24 cellular contexts compared by ENCODE assay signal in the genomic region with DNA sequence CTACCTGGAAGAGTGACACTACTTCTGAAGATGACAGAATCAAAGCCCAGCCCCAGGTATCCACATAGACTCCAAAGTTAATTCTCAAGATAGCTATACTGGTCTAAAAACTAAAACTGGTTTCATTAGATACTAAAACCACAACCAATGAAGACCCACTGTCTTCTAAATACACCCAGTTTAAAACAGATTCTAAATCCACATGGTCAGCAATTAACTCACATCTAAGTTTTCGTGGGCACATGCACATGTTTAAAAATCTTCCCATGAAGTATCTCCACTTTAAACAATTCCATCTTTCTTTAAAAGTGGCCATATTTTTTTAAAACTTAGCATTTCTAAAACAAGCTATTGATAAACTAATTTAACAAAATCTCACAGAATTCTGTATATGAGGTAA.
"Had no signal": no experiment of that assay in that cellular context is flagged by ENCODE, and none has a peak within 500 bp of the region (broad histone marks: within the 10 kb centered on the region; RNA-seq: fewer than 3 reads in every experiment).

No MANE protein-coding gene starts in this region.

- H3K4me1 ChIP-seq: esophagus muscularis mucosa, lower lobe of right lung, neural progenitor cell, sigmoid colon, upper lobe of left lung had no signal

- H3K27me3 ChIP-seq: esophagus muscularis mucosa, hepatocyte, neural progenitor cell, sigmoid colon, upper lobe of left lung had no signal

- H3K79me2 ChIP-seq: hepatocyte had no signal

- FAIRE-seq: frontal cortex had no signal

- H3K9ac ChIP-seq: neural progenitor cell had no signal

- H3K4me1 Mint-ChIP-seq: immature natural killer cell, neural progenitor cell had no signal

- H3K9me3 ChIP-seq: esophagus muscularis mucosa, lower lobe of right lung, mucosa of descending colon, sigmoid colon, upper lobe of left lung had no signal

- H2AFZ ChIP-seq: hepatocyte, neural progenitor cell had no signal

- H3K27me3 Mint-ChIP-seq: activated naive CD4-positive, alpha-beta T cell treated with anti-CD3 and anti-CD28 coated beads, Interleukin-2, amount 10 ng/mL, durations not matched to agents 7 days and 5 days had no signal

- ATAC-seq: left lobe of liver; lower lobe of right lung; mucosa of descending colon; stimulated activated naive CD8-positive, alpha-beta T cell treated with anti-CD3 and anti-CD28 coated beads, Interleukin-15, Interleukin-2, amounts not matched to agents 100 U/mL and 50 U/mL, for 24 hours had no signal

- H3K4me2 ChIP-seq: hepatocyte, neural progenitor cell had no signal

- DNase-seq: activated CD4-positive, alpha-beta T cell treated with anti-CD3 and anti-CD28 coated beads, Interleukin-2, amount 50 U/mL, for 48 hours; activated CD4-positive, CD25-positive, alpha-beta regulatory T cell treated with anti-CD3 and anti-CD28 coated beads, Interleukin-2, amount 50 U/mL, for 72 hours; activated effector memory CD4-positive, alpha-beta T cell treated with Interleukin-2 at 50 U/mL for 16 hours; activated naive CD4-positive, alpha-beta T cell treated with anti-CD3 and anti-CD28 coated beads, Interleukin-2, amount 10 ng/mL, durations not matched to agents 7 days and 5 days; amniotic stem cell; cerebellar nuclear complex; glutamatergic neuron; immature natural killer cell; lower lobe of right lung; mesendoderm; mucosa of descending colon; posterior cingulate gyrus; sigmoid colon; stimulated activated CD4-positive, alpha-beta T cell treated with anti-CD3 and anti-CD28 coated beads, Interleukin-2, amount 100 ng/mL, for 48 hours; stimulated activated naive CD8-positive, alpha-beta T cell treated with anti-CD3 and anti-CD28 coated beads, Interleukin-15, Interleukin-2, amounts not matched to agents 100 U/mL and 50 U/mL, for 24 hours; SW 1271; upper lobe of left lung had no signal

- H3K27ac Mint-ChIP-seq: activated naive CD4-positive, alpha-beta T cell treated with anti-CD3 and anti-CD28 coated beads, Interleukin-2, amount 10 ng/mL, durations not matched to agents 7 days and 5 days; neural progenitor cell had no signal

- H3K27ac ChIP-seq: coronary artery, esophagus muscularis mucosa, hepatocyte, lower lobe of right lung, neural progenitor cell, sigmoid colon, SK-N-MC, upper lobe of left lung had no signal

- H3K4me3 ChIP-seq: coronary artery, esophagus muscularis mucosa, hepatocyte, lower lobe of right lung, mucosa of descending colon, neural progenitor cell, sigmoid colon, SK-N-MC, upper lobe of left lung had no signal

- H3K9me3 Mint-ChIP-seq: activated naive CD4-positive, alpha-beta T cell treated with anti-CD3 and anti-CD28 coated beads, Interleukin-2, amount 10 ng/mL, durations not matched to agents 7 days and 5 days; immature natural killer cell; neural progenitor cell had no signal

- H3K4me3 Mint-ChIP-seq: activated naive CD4-positive, alpha-beta T cell treated with anti-CD3 and anti-CD28 coated beads, Interleukin-2, amount 10 ng/mL, durations not matched to agents 7 days and 5 days; immature natural killer cell; neural progenitor cell had no signal
